Comparison of ENCODE assay signal across 8 cellular contexts in the genomic region with DNA sequence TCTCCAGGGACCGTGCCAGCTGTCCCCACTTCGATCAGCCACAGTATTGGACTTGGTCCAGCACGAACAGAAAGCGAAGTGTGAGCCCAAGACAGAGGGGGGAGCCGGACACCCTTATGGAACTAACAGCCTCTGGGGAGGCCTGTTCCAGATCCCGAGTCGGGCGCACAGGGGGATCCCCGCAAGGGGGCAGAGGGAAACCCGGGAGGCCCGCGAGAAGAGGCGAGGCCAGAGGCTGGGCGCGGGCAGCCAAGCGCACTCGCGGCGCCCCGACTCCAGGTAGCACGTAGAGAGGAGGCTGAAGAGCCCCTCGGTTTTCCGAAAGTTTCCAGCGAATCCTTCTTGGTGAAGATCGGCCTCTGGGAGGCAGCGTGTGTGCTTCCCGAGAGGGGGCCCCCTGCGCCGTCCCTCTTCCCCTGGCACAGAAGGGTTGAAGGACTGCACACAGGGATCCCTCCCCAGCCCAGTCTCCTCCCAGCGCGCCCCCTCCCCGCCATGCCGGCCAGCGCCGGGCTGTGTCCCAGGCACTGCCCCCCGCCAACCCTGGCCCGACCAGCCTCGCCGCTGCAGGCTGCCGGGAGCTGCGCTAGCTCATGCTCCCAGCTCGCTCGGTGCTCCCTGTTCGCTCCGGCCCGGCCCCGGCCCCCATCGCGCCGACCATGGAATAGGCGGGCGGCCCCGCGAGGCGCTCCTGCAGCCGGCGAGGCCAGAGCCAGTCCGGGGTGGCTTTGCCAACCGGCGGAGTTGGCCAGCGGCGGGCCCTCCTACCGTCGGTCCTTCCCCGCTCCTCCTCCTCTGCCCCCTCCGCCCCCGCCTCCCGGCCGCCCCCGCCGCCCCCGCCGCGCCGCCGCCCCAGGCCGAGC. TPM values are rescaled to one million over a fixed set of nuclear protein-coding genes. Genes with fewer than 3 reads are reported as not detected.
DNase-seq lines count a peak whose midpoint lies in the region; ATAC-seq and TF ChIP-seq lines count a peak whose summit lies in the region.

No MANE protein-coding gene starts in this region.

- TF ChIP-seq EP300 in transverse colon (IDR thresholded peaks at IDR 0.05; ENCODE audit: low read depth): no peak

- H3K36me3 ChIP-seq in Caco-2 (ENCODE audit: control insufficient read depth, insufficient read depth, low read length) (no peaks in the 10 kb centered on the region), lung (ENCODE audit: control insufficient read depth in 2 of 2, insufficient read depth in 2 of 2, low read length in 2 of 2) (no peaks in the 10 kb centered on the region), transverse colon (no peaks in the 10 kb centered on the region)

- 1 to 2% methylated on average over 61 to 77 of the region's 77 CpGs for WGBS in lung, 2 donors
- 4% methylated on average over 52 of the region's 77 CpGs; no CpG with 5 or more reads in 1 of the 2 donors for WGBS in transverse colon (ENCODE audit: low coverage in 1 of 2), 2 donors

- H3K4me3 Mint-ChIP-seq in Caco-2 (ENCODE audit: unreplicated experiment): peak overlapping the region; percentile 67
- H3K4me3 Mint-ChIP-seq in activated T-helper 2 cell treated with anti-CD3 and anti-CD28 coated beads, Interferon-gamma antibody, Interleukin-2, Interleukin-4, amounts not matched to agents 10 μg/mL and 5 μg/mL and 100 μg/mL, durations not matched to agents 14 hours and 24 hours and 36 hours (ENCODE audit: low read depth): no peak overlapping the region

- intact Hi-C loops in Caco-2 (cut with micrococcal nuclease; ENCODE audit: unreplicated experiment): loop anchor here (5.0 kb wide), 1 partner anchor 150 kb away; no protein-coding TSS in a partner anchor
- intact Hi-C loops in transverse colon (cut with DNase I; ENCODE audit: low total_unique reads): loop anchor here (5.0 kb wide), 1 partner anchor 370 kb away; no protein-coding TSS in a partner anchor
- intact Hi-C loops in activated T-helper 2 cell treated with anti-CD3 and anti-CD28 coated beads, Interferon-gamma antibody, Interleukin-2, Interleukin-4, amounts not matched to agents 10 μg/mL and 5 μg/mL and 100 μg/mL, durations not matched to agents 14 hours and 24 hours and 36 hours (cut with micrococcal nuclease): no loop called here

- H3K27ac ChIP-seq in lung (ENCODE audit: low read depth in 1 of 2, low read length in 1 of 2) (peak overlapping the region in 1 of 2 donors; percentile 15), transverse colon (peak overlapping the region; percentile 61 to 83 (median 79))

- DNase-seq in Caco-2 (peak in 1 of 2 experiments; percentile 31), M059J (ENCODE audit: low read depth) (peak; percentile 41), choroid plexus epithelial cell (ENCODE audit: low read depth) (peak; percentile 16), lung (ENCODE audit: low spot score) (peak; percentile 63), transverse colon (peak; percentile 19), SHP77 (lab: John Stamatoyannopoulos, UW) (no peak)
- DNase-seq in activated T-helper 2 cell treated with anti-CD3 and anti-CD28 coated beads, Interferon-gamma antibody, Interleukin-2, Interleukin-4, amounts not matched to agents 10 μg/mL and 5 μg/mL and 100 μg/mL, durations not matched to agents 14 hours and 24 hours and 36 hours (ENCODE audit: low spot score): no peak

- TF ChIP-seq CTCF in Caco-2 (IDR thresholded peaks at IDR 0.05; ENCODE audit: insufficient read depth in 1 of 2, low read depth in 1 of 2, low read length in 1 of 2, severe bottlenecking in 1 of 2, unreplicated experiment in 1 of 2) (no peak), choroid plexus epithelial cell (conservative IDR thresholded peaks at IDR 0.05; ENCODE audit: low read depth, low read length) (peak; percentile 32), lung (IDR thresholded peaks at IDR 0.05; ENCODE audit: control extremely low read depth, extremely low read depth) (no peak), transverse colon (IDR thresholded peaks at IDR 0.05) (no peak)

- 0 out of 2 replicates have a peak, but pooled peaks cover 1% of the 10 kb centered on the region for H3K27me3 ChIP-seq in Caco-2 (replicated peaks; ENCODE audit: control insufficient read depth, insufficient read depth, low read length)
- no peaks in the 10 kb centered on the region for H3K27me3 ChIP-seq in lung (ENCODE audit: control insufficient read depth, insufficient read depth)
- H3K27me3 ChIP-seq in transverse colon: peaks cover 26% of the 10 kb centered on the region

- no peak overlapping the region for H3K27ac Mint-ChIP-seq in Caco-2 (ENCODE audit: unreplicated experiment)
- no peak overlapping the region for H3K27ac Mint-ChIP-seq in activated T-helper 2 cell treated with anti-CD3 and anti-CD28 coated beads, Interferon-gamma antibody, Interleukin-2, Interleukin-4, amounts not matched to agents 10 μg/mL and 5 μg/mL and 100 μg/mL, durations not matched to agents 14 hours and 24 hours and 36 hours

- POLR2A ChIA-PET in Caco-2 (lab: Charles Lee): no interaction called here

- H3K36me3 Mint-ChIP-seq in Caco-2 (ENCODE audit: insufficient read depth, unreplicated experiment): no peaks in the 10 kb centered on the region
- H3K36me3 Mint-ChIP-seq in activated T-helper 2 cell treated with anti-CD3 and anti-CD28 coated beads, Interferon-gamma antibody, Interleukin-2, Interleukin-4, amounts not matched to agents 10 μg/mL and 5 μg/mL and 100 μg/mL, durations not matched to agents 14 hours and 24 hours and 36 hours (ENCODE audit: low read depth): no peaks in the 10 kb centered on the region

- H3K9me3 ChIP-seq in Caco-2: no peaks in the 10 kb centered on the region
- no peaks in the 10 kb centered on the region for H3K9me3 ChIP-seq in lung (ENCODE audit: control insufficient read depth in 2 of 2, insufficient read depth in 1 of 2, low read length in 1 of 2)
- H3K9me3 ChIP-seq in transverse colon: no peaks in the 10 kb centered on the region

- CTCF ChIA-PET in Caco-2 (lab: Charles Lee): interaction anchor here (0.9 to 1.9 kb wide), 4 partner anchors 40 to 372 kb away, joined by 4 to 11 read pairs (median 4); no protein-coding TSS in a partner anchor

- no peak for TF ChIP-seq POLR2A in transverse colon (IDR thresholded peaks at IDR 0.05)

- no peaks in the 10 kb centered on the region for H3K4me1 Mint-ChIP-seq in Caco-2 (ENCODE audit: low read depth, unreplicated experiment)
- H3K4me1 Mint-ChIP-seq in activated T-helper 2 cell treated with anti-CD3 and anti-CD28 coated beads, Interferon-gamma antibody, Interleukin-2, Interleukin-4, amounts not matched to agents 10 μg/mL and 5 μg/mL and 100 μg/mL, durations not matched to agents 14 hours and 24 hours and 36 hours (ENCODE audit: low read depth): no peaks in the 10 kb centered on the region

- H3K9me3 Mint-ChIP-seq in Caco-2 (ENCODE audit: unreplicated experiment): no peaks in the 10 kb centered on the region
- no peaks in the 10 kb centered on the region for H3K9me3 Mint-ChIP-seq in activated T-helper 2 cell treated with anti-CD3 and anti-CD28 coated beads, Interferon-gamma antibody, Interleukin-2, Interleukin-4, amounts not matched to agents 10 μg/mL and 5 μg/mL and 100 μg/mL, durations not matched to agents 14 hours and 24 hours and 36 hours

- in situ Hi-C loops in transverse colon (cut with MboI; ENCODE audit: low pct_ligation_motif_present in 1 of 4, low pct_unique_long_range_greater_than_20kb in 1 of 4, low sequenced_read_pairs in 3 of 4): loop anchor here in 3 of 4 donors (25.0 kb wide), 4 partner anchors 300 to 575 kb away; no protein-coding TSS in a partner anchor

- ATAC-seq in lung (ENCODE audit: insufficient read depth, low FRiP score): peak; percentile 28
- ATAC-seq in HG03095 (IDR thresholded peaks at IDR 0.05; ENCODE audit: unreplicated experiment): no peak

- BruUV-seq in Caco-2 (replicated peaks; lab: Mats Ljungman, UMichigan): no TSS peak

- H3K4me1 ChIP-seq in Caco-2 (no peaks in the 10 kb centered on the region; the same call in 1 of the 2 replicates), lung (ENCODE audit: control insufficient read depth in 2 of 2, insufficient read depth in 2 of 2, low read length in 2 of 2) (peaks cover 0 to 2% of the 10 kb centered on the region in 2 donors), transverse colon (peaks cover 0 to 21% (median 19%) of the 10 kb centered on the region in 4 donors)

- peak overlapping the region; percentile 59 for H3K4me3 ChIP-seq in Caco-2 (ENCODE audit: low read depth, low read length)
- peak overlapping the region; percentile 57 for H3K4me3 ChIP-seq in choroid plexus epithelial cell (ENCODE audit: low read depth, low read length)
- peak overlapping the region; percentile 64 for H3K4me3 ChIP-seq in lung
- H3K4me3 ChIP-seq in transverse colon: peak overlapping the region; percentile 29 to 62 (median 48)

- peaks cover 24% of the 10 kb centered on the region for H3K27me3 Mint-ChIP-seq in Caco-2 (ENCODE audit: insufficient read depth, unreplicated experiment)
- peaks cover 39% of the 10 kb centered on the region for H3K27me3 Mint-ChIP-seq in activated T-helper 2 cell treated with anti-CD3 and anti-CD28 coated beads, Interferon-gamma antibody, Interleukin-2, Interleukin-4, amounts not matched to agents 10 μg/mL and 5 μg/mL and 100 μg/mL, durations not matched to agents 14 hours and 24 hours and 36 hours (ENCODE audit: low read depth)

RNA-seq across cellular contexts. Expression of a gene that starts 0.6 kb away (rescaled TPM):
- total RNA-seq in Caco-2 (2022): 0.14 and 0.21 TPM in 2 replicates
- 1.8 and 2.8 TPM in 2 replicates for total RNA-seq in M059J (2014; rRNA removed; shearing (Covaris generic))
- 1 to 10 TPM; 6.6 to 8.4 TPM for total RNA-seq in lung
- 1 to 10 TPM; 1.9 to 5.0 TPM for polyA plus RNA-seq in lung
- total RNA-seq in transverse colon: 1 to 10 TPM; 4.4 to 6.7 (median 4.6) TPM
- not detected in 2 replicates for total RNA-seq in activated T-helper 2 cell treated with anti-CD3 and anti-CD28 coated beads, Interferon-gamma antibody, Interleukin-2, Interleukin-4, amounts not matched to agents 10 μg/mL and 5 μg/mL and 100 μg/mL, durations not matched to agents 14 hours and 24 hours and 36 hours

Comparison
In these comparisons a context has a peak if more than half of its experiments do, and no peak if none do; other contexts are left out.
1. DNase-seq: peak in M059J (single experiment), choroid plexus epithelial cell (single experiment), lung (single experiment) and transverse colon (single experiment); none in activated T-helper 2 cell treated with anti-CD3 and anti-CD28 coated beads, Interferon-gamma antibody, Interleukin-2, Interleukin-4, amounts not matched to agents 10 μg/mL and 5 μg/mL and 100 μg/mL, durations not matched to agents 14 hours and 24 hours and 36 hours (single experiment) and SHP77 (0 of 2).
2. Peak in every context shown above with its lines, with median percentiles within 50 percentile points of each other: H3K4me3 ChIP-seq.